14 cellular contexts compared by ENCODE assay signal in genomic region chr1:10726355-10726754, GRCh38.
DNase-seq lines count a peak whose midpoint lies in the region; ATAC-seq and TF ChIP-seq lines count a peak whose summit lies in the region.
"Had no signal": no experiment of that assay in that cellular context is flagged by ENCODE, and none has a peak within 500 bp of the region (broad histone marks: within the 10 kb centered on the region; RNA-seq: fewer than 3 reads in every experiment).

No MANE protein-coding gene starts in this region.

- ATAC-seq in upper lobe of right lung = peak; percentile 54
- ATAC-seq: stimulated activated naive B cell treated with anti-CD40 and anti-IgM and Interleukin-4, amounts not matched to agents 10 μg/mL and 1 μg/mL and 100 μg/mL, for 72 hours had no signal

- no peaks in the 10 kb centered on the region for H3K36me3 Mint-ChIP-seq in T-helper 2 cell treated with Interferon-gamma antibody and Interleukin-4, amounts not matched to agents 5 μg/mL and 100 μg/mL, for 36 hours (ENCODE audit: low read depth)
- H3K36me3 Mint-ChIP-seq: stimulated activated naive B cell treated with anti-CD40 and anti-IgM and Interleukin-4, amounts not matched to agents 10 μg/mL and 1 μg/mL and 100 μg/mL, for 72 hours had no signal

- H3K27ac ChIP-seq in SK-N-MC (no peak overlapping the region), cardiac muscle cell (peak overlapping the region; percentile 99), upper lobe of right lung (peak overlapping the region; percentile 38)
- H3K27ac ChIP-seq: BLaER1 treated with 17β-estradiol and CSF1 and Interleukin-3, amounts not matched to agents 10 nM and 100 nM; neutrophil; PC-9 had no signal

- no peaks in the 10 kb centered on the region for H3K4me1 Mint-ChIP-seq in T-helper 2 cell treated with Interferon-gamma antibody and Interleukin-4, amounts not matched to agents 5 μg/mL and 100 μg/mL, for 36 hours (ENCODE audit: low read depth)
- H3K4me1 Mint-ChIP-seq: stimulated activated naive B cell treated with anti-CD40 and anti-IgM and Interleukin-4, amounts not matched to agents 10 μg/mL and 1 μg/mL and 100 μg/mL, for 72 hours had no signal

- no peak for DNase-seq in SK-N-MC (ENCODE audit: low read depth, low spot score)
- DNase-seq in cardiac muscle cell (ENCODE audit: low read depth in 1 of 2, low spot score in 1 of 2) = no peak
- DNase-seq in upper lobe of right lung = peak; percentile 84
- no peak for DNase-seq in T-helper 2 cell treated with Interferon-gamma antibody and Interleukin-4, amounts not matched to agents 5 μg/mL and 100 μg/mL, for 36 hours (ENCODE audit: low spot score)
- no peak for DNase-seq in AML-193 (lab: John Stamatoyannopoulos, UW)
- DNase-seq in NCI-H146 (lab: John Stamatoyannopoulos, UW) = no peak
- DNase-seq: IMR-90; small intestine; stimulated activated naive B cell treated with anti-CD40 and anti-IgM and Interleukin-4, amounts not matched to agents 10 μg/mL and 1 μg/mL and 100 μg/mL, for 72 hours had no signal

- no peaks in the 10 kb centered on the region for H3K9me3 ChIP-seq in SK-N-MC (ENCODE audit: low read depth, low read length)
- no peaks in the 10 kb centered on the region for H3K9me3 ChIP-seq in cardiac muscle cell (ENCODE audit: low read depth)
- H3K9me3 ChIP-seq in mucosa of stomach (ENCODE audit: control insufficient read depth, low read length) = no peaks in the 10 kb centered on the region
- no peaks in the 10 kb centered on the region for H3K9me3 ChIP-seq in upper lobe of right lung
- H3K9me3 ChIP-seq: BLaER1 treated with 17β-estradiol and CSF1 and Interleukin-3, amounts not matched to agents 10 nM and 100 nM; neutrophil had no signal

- no peak overlapping the region for H3K27ac Mint-ChIP-seq in T-helper 2 cell treated with Interferon-gamma antibody and Interleukin-4, amounts not matched to agents 5 μg/mL and 100 μg/mL, for 36 hours
- H3K27ac Mint-ChIP-seq: activated T-helper 2 cell treated with anti-CD3 and anti-CD28 coated beads, Interferon-gamma antibody, Interleukin-2, Interleukin-4, amounts not matched to agents 10 μg/mL and 5 μg/mL and 100 μg/mL, durations not matched to agents 14 hours and 24 hours and 36 hours; stimulated activated naive B cell treated with anti-CD40 and anti-IgM and Interleukin-4, amounts not matched to agents 10 μg/mL and 1 μg/mL and 100 μg/mL, for 72 hours had no signal

- H3K9ac ChIP-seq in SK-N-MC (ENCODE audit: insufficient read length) (no peak overlapping the region), mucosa of stomach (ENCODE audit: low read length) (peak overlapping the region; percentile 15)
- H3K9ac ChIP-seq: BLaER1 treated with 17β-estradiol and CSF1 and Interleukin-3, amounts not matched to agents 10 nM and 100 nM had no signal

- no peak overlapping the region for H3K4me3 Mint-ChIP-seq in T-helper 2 cell treated with Interferon-gamma antibody and Interleukin-4, amounts not matched to agents 5 μg/mL and 100 μg/mL, for 36 hours
- H3K4me3 Mint-ChIP-seq: stimulated activated naive B cell treated with anti-CD40 and anti-IgM and Interleukin-4, amounts not matched to agents 10 μg/mL and 1 μg/mL and 100 μg/mL, for 72 hours had no signal

- H3K4me3 ChIP-seq in SK-N-MC (peak overlapping the region; percentile 73; the same call in 1 of the 2 replicates), cardiac muscle cell (no peak overlapping the region), mucosa of stomach (ENCODE audit: low read length) (no peak overlapping the region), upper lobe of right lung (no peak overlapping the region)
- H3K4me3 ChIP-seq: BLaER1 treated with 17β-estradiol and CSF1 and Interleukin-3, amounts not matched to agents 10 nM and 100 nM; PC-9 had no signal

- H3K36me3 ChIP-seq in SK-N-MC (ENCODE audit: insufficient read depth, low read length) = no peaks in the 10 kb centered on the region
- H3K36me3 ChIP-seq in cardiac muscle cell = no peaks in the 10 kb centered on the region
- no peaks in the 10 kb centered on the region for H3K36me3 ChIP-seq in mucosa of stomach (ENCODE audit: control insufficient read depth, insufficient read depth, low read length)
- H3K36me3 ChIP-seq in upper lobe of right lung = no peaks in the 10 kb centered on the region
- H3K36me3 ChIP-seq: BLaER1 treated with 17β-estradiol and CSF1 and Interleukin-3, amounts not matched to agents 10 nM and 100 nM; neutrophil had no signal

- H3K27me3 ChIP-seq in cardiac muscle cell = no peaks in the 10 kb centered on the region
- no peaks in the 10 kb centered on the region for H3K27me3 ChIP-seq in mucosa of stomach (ENCODE audit: control insufficient read depth, insufficient read depth, low read length)
- H3K27me3 ChIP-seq in upper lobe of right lung = no peaks in the 10 kb centered on the region
- H3K27me3 ChIP-seq: BLaER1 treated with 17β-estradiol and CSF1 and Interleukin-3, amounts not matched to agents 10 nM and 100 nM; neutrophil had no signal

- TF ChIP-seq CTCF in cardiac muscle cell (IDR thresholded peaks at IDR 0.05; ENCODE audit: low read depth, low read length) (no peak), upper lobe of right lung (IDR thresholded peaks at IDR 0.05) (no peak)

- intact Hi-C loops in upper lobe of right lung (cut with DNase I) = no loop called here

- H3K4me1 ChIP-seq in cardiac muscle cell (ENCODE audit: low read depth) (peaks cover 85% of the 10 kb centered on the region), mucosa of stomach (ENCODE audit: control insufficient read depth, insufficient read depth, low read length) (peaks cover 69% of the 10 kb centered on the region), upper lobe of right lung (peaks cover 16% of the 10 kb centered on the region)

- no peaks in the 10 kb centered on the region for H3K27me3 Mint-ChIP-seq in T-helper 2 cell treated with Interferon-gamma antibody and Interleukin-4, amounts not matched to agents 5 μg/mL and 100 μg/mL, for 36 hours (ENCODE audit: low read depth)

- H3K9me3 Mint-ChIP-seq in T-helper 2 cell treated with Interferon-gamma antibody and Interleukin-4, amounts not matched to agents 5 μg/mL and 100 μg/mL, for 36 hours = no peaks in the 10 kb centered on the region
- H3K9me3 Mint-ChIP-seq: activated T-helper 2 cell treated with anti-CD3 and anti-CD28 coated beads, Interferon-gamma antibody, Interleukin-2, Interleukin-4, amounts not matched to agents 10 μg/mL and 5 μg/mL and 100 μg/mL, durations not matched to agents 14 hours and 24 hours and 36 hours; stimulated activated naive B cell treated with anti-CD40 and anti-IgM and Interleukin-4, amounts not matched to agents 10 μg/mL and 1 μg/mL and 100 μg/mL, for 72 hours had no signal
